In genomic region chr9:115263731-115264130, GRCh38 we compare ENCODE assay signal across 18 cellular contexts.
A peak's percentile ranks its signal among the peaks of the same experiment; 100 is the strongest.
DNase-seq lines count a peak whose midpoint lies in the region; ATAC-seq and TF ChIP-seq lines count a peak whose summit lies in the region.
"Had no signal": no experiment of that assay in that cellular context is flagged by ENCODE, and none has a peak within 500 bp of the region (broad histone marks: within the 10 kb centered on the region; RNA-seq: fewer than 3 reads in every experiment).

No MANE protein-coding gene starts in this region.

- no peak overlapping the region for H3K27ac ChIP-seq in heart left ventricle
- no peak overlapping the region for H3K27ac ChIP-seq in CD4-positive, alpha-beta T cell (ENCODE audit: low read depth, low read length)
- H3K27ac ChIP-seq: left lung, neutrophil, suprapubic skin had no signal

- H3K9me3 ChIP-seq in heart left ventricle: no peaks in the 10 kb centered on the region
- no peaks in the 10 kb centered on the region for H3K9me3 ChIP-seq in CD4-positive, alpha-beta T cell (ENCODE audit: control insufficient read depth, low read length)
- H3K9me3 ChIP-seq: left lung, neutrophil, suprapubic skin had no signal

- TF ChIP-seq POLR2A in heart left ventricle (IDR thresholded peaks at IDR 0.05): no peak

- no peaks in the 10 kb centered on the region; the same call in 1 of the 2 replicates for H3K27me3 Mint-ChIP-seq in HFFc6 (ENCODE audit: insufficient read depth)
- no peaks in the 10 kb centered on the region for H3K27me3 Mint-ChIP-seq in CD4-positive, alpha-beta T cell
- H3K27me3 Mint-ChIP-seq: CD4-positive, CD25-positive, alpha-beta regulatory T cell had no signal

- intact Hi-C loops in heart left ventricle (cut with DNase I): no loop called here
- intact Hi-C loops in CD4-positive, alpha-beta T cell (cut with DNase I, micrococcal nuclease): no loop called here

- H3K4me3 ChIP-seq in AG04449 (ENCODE audit: low read depth, low read length): no peak overlapping the region
- no peak overlapping the region for H3K4me3 ChIP-seq in cardiac fibroblast (replicated peaks in 1 of 2; ENCODE audit: low read depth in 2 of 2, low read length in 2 of 2)
- no peak overlapping the region for H3K4me3 ChIP-seq in heart left ventricle
- H3K4me3 ChIP-seq: K562, left lung, suprapubic skin had no signal

- peaks cover 0 to 11% (median 0%) of the 10 kb centered on the region in 12 donors for H3K4me1 ChIP-seq in heart left ventricle

- WGBS in heart left ventricle, 4 donors: 77 to 85% (median 79%) methylated on average over 3 of the region's 3 CpGs

- H3K36me3 ChIP-seq in heart left ventricle: no peaks in the 10 kb centered on the region
- H3K36me3 ChIP-seq: left lung, neutrophil, suprapubic skin had no signal

- H3K4me1 Mint-ChIP-seq in HFFc6 (ENCODE audit: low read depth): peaks cover 60% of the 10 kb centered on the region
- H3K4me1 Mint-ChIP-seq in CD4-positive, alpha-beta T cell (ENCODE audit: low read depth): no peaks in the 10 kb centered on the region
- H3K4me1 Mint-ChIP-seq: activated CD4-positive, alpha-beta T cell treated with anti-CD3 and anti-CD28 coated beads, Interleukin-2, amount 10 ng/mL, durations not matched to agents 7 days and 5 days; CD4-positive, CD25-positive, alpha-beta regulatory T cell had no signal

- POLR2A ChIA-PET in AG04449 (lab: Yijun Ruan, JAX): interaction anchor here (0.6 to 1.2 kb wide), 2 partner anchors 12 to 13 kb away, joined by 3 read pairs; no protein-coding TSS in a partner anchor
- POLR2A ChIA-PET in CD4-positive, alpha-beta T cell (lab: Charles Lee): no interaction called here

- H3K9me3 Mint-ChIP-seq in HFFc6: no peaks in the 10 kb centered on the region
- H3K9me3 Mint-ChIP-seq in CD4-positive, alpha-beta T cell: no peaks in the 10 kb centered on the region
- H3K9me3 Mint-ChIP-seq: activated CD4-positive, alpha-beta T cell treated with anti-CD3 and anti-CD28 coated beads, Interleukin-2, amount 10 ng/mL, durations not matched to agents 7 days and 5 days had no signal

- peak overlapping the region; percentile 29 for H3K4me3 Mint-ChIP-seq in HFFc6
- H3K4me3 Mint-ChIP-seq in CD4-positive, alpha-beta T cell: no peak overlapping the region
- H3K4me3 Mint-ChIP-seq: activated CD4-positive, alpha-beta T cell treated with anti-CD3 and anti-CD28 coated beads, Interleukin-2, amount 10 ng/mL, durations not matched to agents 7 days and 5 days; CD4-positive, CD25-positive, alpha-beta regulatory T cell had no signal

- H3K36me3 Mint-ChIP-seq in HFFc6 (ENCODE audit: low read depth): no peaks in the 10 kb centered on the region
- no peaks in the 10 kb centered on the region for H3K36me3 Mint-ChIP-seq in CD4-positive, alpha-beta T cell (ENCODE audit: low read depth)
- H3K36me3 Mint-ChIP-seq: CD4-positive, CD25-positive, alpha-beta regulatory T cell had no signal

- DNase-seq in AG04449 (ENCODE audit: low read depth, low spot score): peak; percentile 63
- DNase-seq in HFFc6: peak; percentile 48
- DNase-seq in cardiac fibroblast (ENCODE audit: low read depth in 2 of 2): peak; percentile 60 to 80
- DNase-seq in iris pigment epithelial cell (ENCODE audit: low read depth): peak; percentile 33
- no peak for DNase-seq in NCI-H524 treated with DMSO at 0.1 percent for 48 hours (lab: John Stamatoyannopoulos, UW)
- no peak for DNase-seq in heart left ventricle
- DNase-seq in CD4-positive, alpha-beta T cell: no peak
- DNase-seq in activated gamma-delta T cell (lab: John Stamatoyannopoulos, UW): no peak
- DNase-seq: activated CD4-positive, alpha-beta T cell treated with anti-CD3 and anti-CD28 coated beads, Interleukin-2, amount 10 ng/mL, durations not matched to agents 7 days and 5 days; activated effector memory CD4-positive, alpha-beta T cell treated with Interleukin-2 at 50 U/mL for 16 hours; amygdala; CD4-positive, CD25-positive, alpha-beta regulatory T cell; effector CD8-positive, alpha-beta T cell; left lung; NCI-H1930 had no signal

- ATAC-seq in heart left ventricle: no peak
- ATAC-seq in CD4-positive, alpha-beta T cell (ENCODE audit: poor library complexity): no peak
- ATAC-seq: K562 had no signal

- TF ChIP-seq CTCF in AG04449 (IDR thresholded peaks at IDR 0.05; ENCODE audit: insufficient read depth, low read length, missing control alignments) (no peak), HFFc6 (IDR thresholded peaks at IDR 0.05) (no peak), cardiac fibroblast (IDR thresholded peaks at IDR 0.05; ENCODE audit: low read depth, low read length) (no peak), heart left ventricle (IDR thresholded peaks at IDR 0.05) (no peak)
- TF ChIP-seq CTCF in CD4-positive, alpha-beta T cell (IDR thresholded peaks at IDR 0.05): no peak

- CTCF ChIA-PET in AG04449 (lab: Yijun Ruan, JAX): interaction anchor here (1.2 to 1.5 kb wide), 2 partner anchors 10 to 68 kb away, joined by 3 to 4 read pairs; no protein-coding TSS in a partner anchor
- CTCF ChIA-PET in CD4-positive, alpha-beta T cell (lab: Charles Lee): interaction anchor here (0.6 kb wide), 1 partner anchor 9 kb away, joined by 3 read pairs; no protein-coding TSS in a partner anchor

- no peaks in the 10 kb centered on the region for H3K27me3 ChIP-seq in heart left ventricle
- no peaks in the 10 kb centered on the region for H3K27me3 ChIP-seq in CD4-positive, alpha-beta T cell (ENCODE audit: control insufficient read depth, insufficient read depth, low read length)
- H3K27me3 ChIP-seq: left lung, neutrophil, suprapubic skin had no signal

- H3K27ac Mint-ChIP-seq in HFFc6: peak overlapping the region; percentile 23
- H3K27ac Mint-ChIP-seq in CD4-positive, alpha-beta T cell: no peak overlapping the region
- H3K27ac Mint-ChIP-seq: activated CD4-positive, alpha-beta T cell treated with anti-CD3 and anti-CD28 coated beads, Interleukin-2, amount 10 ng/mL, durations not matched to agents 7 days and 5 days; CD4-positive, CD25-positive, alpha-beta regulatory T cell had no signal

Comparison
In these comparisons a context has a peak if more than half of its experiments do, and no peak if none do; other contexts are left out.
1. DNase-seq: peak in AG04449 (single experiment), HFFc6 (single experiment), cardiac fibroblast (2 of 2) and iris pigment epithelial cell (single experiment); none in NCI-H524 treated with DMSO at 0.1 percent for 48 hours (single experiment), heart left ventricle (0 of 5), CD4-positive, alpha-beta T cell (0 of 10) and activated gamma-delta T cell (single experiment).